18 cellular contexts compared by ENCODE assay signal in the genomic region with DNA sequence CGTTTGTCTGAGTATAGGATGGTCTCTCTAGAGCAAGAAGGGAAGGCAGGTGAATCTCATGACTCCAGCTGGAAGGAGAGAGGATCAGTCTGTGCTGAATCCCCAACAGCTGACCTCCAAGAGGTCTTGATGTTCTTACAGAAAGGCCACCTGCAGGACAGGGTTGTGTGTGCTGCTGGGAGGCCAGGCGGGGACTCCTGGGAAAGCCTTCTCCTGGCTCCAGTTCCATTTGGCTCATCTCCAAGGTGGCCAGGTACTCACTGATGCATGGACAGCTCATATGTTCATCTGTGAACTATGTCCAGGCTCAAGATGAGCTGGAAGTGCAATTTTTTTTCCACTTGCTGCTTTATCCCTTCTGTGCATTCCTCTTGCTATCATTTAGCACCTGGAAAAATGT.
DNase-seq lines count a peak whose midpoint lies in the region; ATAC-seq and TF ChIP-seq lines count a peak whose summit lies in the region.
"Had no signal": no experiment of that assay in that cellular context is flagged by ENCODE, and none has a peak within 500 bp of the region (broad histone marks: within the 10 kb centered on the region; RNA-seq: fewer than 3 reads in every experiment).

No MANE protein-coding gene starts in this region.

- TF ChIP-seq POLR2A in body of pancreas (IDR thresholded peaks at IDR 0.05), result no peak

- TF ChIP-seq CTCF in BE2C (IDR thresholded peaks at IDR 0.05; ENCODE audit: low read depth, low read length) (no peak), body of pancreas (IDR thresholded peaks at IDR 0.05) (no peak)

- peak; percentile 13 for DNase-seq in BE2C
- DNase-seq in G401 (ENCODE audit: low spot score), result peak; percentile 99
- peak; percentile 17 for DNase-seq in NCI-H69 (lab: John Stamatoyannopoulos, UW)
- DNase-seq in body of pancreas, result peak in 3 of 4 donors; percentile 3 to 14 (median 12)
- DNase-seq in NOMO-1 (lab: John Stamatoyannopoulos, UW; ENCODE audit: unreplicated experiment in 2 of 2), result no peak
- no peak for DNase-seq in activated T-helper 2 cell treated with anti-CD3 and anti-CD28 coated beads, Interferon-gamma antibody, Interleukin-2, Interleukin-4, amounts not matched to agents 10 μg/mL and 5 μg/mL and 100 μg/mL, durations not matched to agents 14 hours and 24 hours and 36 hours (ENCODE audit: low spot score)
- DNase-seq: Calu3; CD4-positive, alpha-beta memory T cell; GDM1; H9; KBM-7; NCI-H774 had no signal

- H3K36me3 ChIP-seq in BE2C, result no peaks in the 10 kb centered on the region
- H3K36me3 ChIP-seq in body of pancreas (replicated peaks in 1 of 2; ENCODE audit: insufficient read depth in 1 of 2, low read depth in 2 of 2), result no peaks in the 10 kb centered on the region
- H3K36me3 ChIP-seq: BLaER1 had no signal

- H3K4me1 Mint-ChIP-seq in activated T-helper 2 cell treated with anti-CD3 and anti-CD28 coated beads, Interferon-gamma antibody, Interleukin-2, Interleukin-4, amounts not matched to agents 10 μg/mL and 5 μg/mL and 100 μg/mL, durations not matched to agents 14 hours and 24 hours and 36 hours (ENCODE audit: low read depth), result no peaks in the 10 kb centered on the region
- H3K4me1 Mint-ChIP-seq: CD4-positive, alpha-beta memory T cell had no signal

- ATAC-seq in body of pancreas (no peak), HG02870 (IDR thresholded peaks at IDR 0.05; ENCODE audit: unreplicated experiment) (no peak)
- ATAC-seq: A549, HepG2, Panc1 had no signal

- WGBS in body of pancreas, 2 donors, result 33 to 59% methylated on average over 2 of the region's 2 CpGs

- no peaks in the 10 kb centered on the region for H3K36me3 Mint-ChIP-seq in activated T-helper 2 cell treated with anti-CD3 and anti-CD28 coated beads, Interferon-gamma antibody, Interleukin-2, Interleukin-4, amounts not matched to agents 10 μg/mL and 5 μg/mL and 100 μg/mL, durations not matched to agents 14 hours and 24 hours and 36 hours (ENCODE audit: low read depth)
- H3K36me3 Mint-ChIP-seq: CD4-positive, alpha-beta memory T cell had no signal

- no peaks in the 10 kb centered on the region for H3K27me3 Mint-ChIP-seq in activated T-helper 2 cell treated with anti-CD3 and anti-CD28 coated beads, Interferon-gamma antibody, Interleukin-2, Interleukin-4, amounts not matched to agents 10 μg/mL and 5 μg/mL and 100 μg/mL, durations not matched to agents 14 hours and 24 hours and 36 hours (ENCODE audit: low read depth)
- H3K27me3 Mint-ChIP-seq: CD4-positive, alpha-beta memory T cell had no signal

- H3K4me3 ChIP-seq in BE2C (ENCODE audit: low read depth, low read length) (no peak overlapping the region), body of pancreas (no peak overlapping the region)
- H3K4me3 ChIP-seq: A549, BLaER1 had no signal

- no peak overlapping the region for H3K27ac ChIP-seq in body of pancreas
- H3K27ac ChIP-seq: A549, BLaER1 had no signal

- no peak overlapping the region for H3K4me3 Mint-ChIP-seq in activated T-helper 2 cell treated with anti-CD3 and anti-CD28 coated beads, Interferon-gamma antibody, Interleukin-2, Interleukin-4, amounts not matched to agents 10 μg/mL and 5 μg/mL and 100 μg/mL, durations not matched to agents 14 hours and 24 hours and 36 hours (ENCODE audit: low read depth)
- H3K4me3 Mint-ChIP-seq: CD4-positive, alpha-beta memory T cell; H9; T-helper 2 cell treated with Interferon-gamma antibody and Interleukin-4, amounts not matched to agents 5 μg/mL and 100 μg/mL, for 36 hours had no signal

- H3K4me1 ChIP-seq in BE2C, result no peaks in the 10 kb centered on the region
- no peaks in the 10 kb centered on the region for H3K4me1 ChIP-seq in body of pancreas
- H3K4me1 ChIP-seq: A549 had no signal

- H3K27ac Mint-ChIP-seq in activated T-helper 2 cell treated with anti-CD3 and anti-CD28 coated beads, Interferon-gamma antibody, Interleukin-2, Interleukin-4, amounts not matched to agents 10 μg/mL and 5 μg/mL and 100 μg/mL, durations not matched to agents 14 hours and 24 hours and 36 hours, result no peak overlapping the region
- H3K27ac Mint-ChIP-seq: CD4-positive, alpha-beta memory T cell; H9; T-helper 2 cell treated with Interferon-gamma antibody and Interleukin-4, amounts not matched to agents 5 μg/mL and 100 μg/mL, for 36 hours had no signal

- intact Hi-C loops in body of pancreas (cut with DNase I), result no loop called here
- intact Hi-C loops in activated T-helper 2 cell treated with anti-CD3 and anti-CD28 coated beads, Interferon-gamma antibody, Interleukin-2, Interleukin-4, amounts not matched to agents 10 μg/mL and 5 μg/mL and 100 μg/mL, durations not matched to agents 14 hours and 24 hours and 36 hours (cut with micrococcal nuclease), result no loop called here

- peaks cover 10% of the 10 kb centered on the region for H3K9me3 Mint-ChIP-seq in activated T-helper 2 cell treated with anti-CD3 and anti-CD28 coated beads, Interferon-gamma antibody, Interleukin-2, Interleukin-4, amounts not matched to agents 10 μg/mL and 5 μg/mL and 100 μg/mL, durations not matched to agents 14 hours and 24 hours and 36 hours
- H3K9me3 Mint-ChIP-seq: H9 had no signal

- in situ Hi-C loops in G401 (cut with HindIII; ENCODE audit: low sequenced_read_pairs), result no loop called here

- H3K9me3 ChIP-seq in BE2C (no peaks in the 10 kb centered on the region), body of pancreas (no peaks in the 10 kb centered on the region)
- H3K9me3 ChIP-seq: A549, BLaER1 had no signal

- H3K27me3 ChIP-seq in BE2C (no peaks in the 10 kb centered on the region), body of pancreas (no peaks in the 10 kb centered on the region)
- H3K27me3 ChIP-seq: BLaER1 had no signal

Comparison
In these comparisons a context has a peak if more than half of its experiments do, and no peak if none do; other contexts are left out.
1. DNase-seq: peak in BE2C (single experiment), G401 (single experiment), NCI-H69 (single experiment) and body of pancreas (3 of 4); none in NOMO-1 (0 of 2) and activated T-helper 2 cell treated with anti-CD3 and anti-CD28 coated beads, Interferon-gamma antibody, Interleukin-2, Interleukin-4, amounts not matched to agents 10 μg/mL and 5 μg/mL and 100 μg/mL, durations not matched to agents 14 hours and 24 hours and 36 hours (single experiment).